In the genomic region with DNA sequence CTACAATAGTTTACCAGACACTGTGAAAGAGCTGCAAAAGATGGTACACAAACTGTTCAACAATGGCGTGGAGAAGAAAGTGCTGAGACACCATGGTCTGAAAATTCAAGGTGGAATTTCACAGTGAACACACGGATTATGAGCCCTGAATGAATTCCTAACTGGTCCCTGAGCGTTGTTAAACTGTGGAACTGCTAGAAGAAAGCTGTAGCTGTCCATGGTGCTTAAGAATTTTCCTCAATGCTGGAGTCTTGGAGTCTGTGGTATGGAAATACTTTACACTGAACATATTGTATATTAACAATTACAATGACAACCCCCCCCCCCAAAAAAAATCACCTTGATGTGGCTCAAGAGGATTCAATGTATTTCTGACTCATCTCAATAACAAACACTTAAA, we compare ENCODE assay signal across 15 cellular contexts.
DNase-seq lines count a peak whose midpoint lies in the region; ATAC-seq, FAIRE-seq and TF ChIP-seq lines count a peak whose summit lies in the region.
"Had no signal": no experiment of that assay in that cellular context is flagged by ENCODE, and none has a peak within 500 bp of the region (broad histone marks: within the 10 kb centered on the region; RNA-seq: fewer than 3 reads in every experiment).

No MANE protein-coding gene starts in this region.

- H3K79me2 ChIP-seq in neural progenitor cell (ENCODE audit: low read depth) = no peaks in the 10 kb centered on the region

- WGBS in gastroesophageal sphincter (ENCODE audit: low coverage in 1 of 2), 2 donors = 0 to 22% methylated on average over 3 of the region's 3 CpGs

- H3K9me3 ChIP-seq in neural progenitor cell (ENCODE audit: low read depth) (no peaks in the 10 kb centered on the region), gastroesophageal sphincter (no peaks in the 10 kb centered on the region)
- H3K9me3 ChIP-seq: Caco-2, mucosa of descending colon had no signal

- no peak for FAIRE-seq in H54 (lab: Jason Lieb, UNC)
- FAIRE-seq: frontal cortex had no signal

- H3K9me3 Mint-ChIP-seq in neural progenitor cell = no peaks in the 10 kb centered on the region
- no peaks in the 10 kb centered on the region for H3K9me3 Mint-ChIP-seq in activated naive CD8-positive, alpha-beta T cell treated with anti-CD3 and anti-CD28 coated beads, Interleukin-2, amount 50 U/mL, for 24 hours

- H3K9ac ChIP-seq in neural progenitor cell = no peak overlapping the region

- H3K4me1 ChIP-seq in neural progenitor cell (no peaks in the 10 kb centered on the region), gastroesophageal sphincter (no peaks in the 10 kb centered on the region)
- H3K4me1 ChIP-seq: Caco-2 had no signal

- TF ChIP-seq POLR2A in H54 (IDR thresholded peaks at IDR 0.05; ENCODE audit: low read depth, low read length) (no peak), gastroesophageal sphincter (IDR thresholded peaks at IDR 0.05) (no peak)

- no peak for TF ChIP-seq CTCF in epithelial cell of esophagus (IDR thresholded peaks at IDR 0.05; ENCODE audit: insufficient read depth, low read depth, low read length, missing control alignments)
- no peak for TF ChIP-seq CTCF in neural progenitor cell (IDR thresholded peaks at IDR 0.05)
- TF ChIP-seq CTCF in gastroesophageal sphincter (IDR thresholded peaks at IDR 0.05) = no peak

- no peak overlapping the region for H3K27ac Mint-ChIP-seq in neural progenitor cell
- no peak overlapping the region for H3K27ac Mint-ChIP-seq in activated naive CD8-positive, alpha-beta T cell treated with anti-CD3 and anti-CD28 coated beads, Interleukin-2, amount 50 U/mL, for 24 hours

- H3K4me2 ChIP-seq in neural progenitor cell = no peak overlapping the region

- H3K4me3 Mint-ChIP-seq in neural progenitor cell = no peak overlapping the region
- no peak overlapping the region for H3K4me3 Mint-ChIP-seq in activated naive CD8-positive, alpha-beta T cell treated with anti-CD3 and anti-CD28 coated beads, Interleukin-2, amount 50 U/mL, for 24 hours

- no peaks in the 10 kb centered on the region for H3F3A ChIP-seq in neural progenitor cell (ENCODE audit: low read depth)

- H3K27ac ChIP-seq in neural progenitor cell (no peak overlapping the region), gastroesophageal sphincter (no peak overlapping the region)

- DNase-seq in H54 (ENCODE audit: insufficient read length, low spot score) (peak; percentile 2), RPMI8226 (peak; percentile 15), epithelial cell of esophagus (ENCODE audit: low read depth) (peak; percentile 69), neural progenitor cell (ENCODE audit: low spot score) (peak; percentile 80), COLO668 (lab: John Stamatoyannopoulos, UW; ENCODE audit: unreplicated experiment) (no peak)
- no peak for DNase-seq in activated naive CD8-positive, alpha-beta T cell treated with anti-CD3 and anti-CD28 coated beads, Interleukin-2, amount 50 U/mL, for 24 hours
- DNase-seq: activated CD4-positive, alpha-beta T cell treated with anti-CD3 and anti-CD28 coated beads, Interleukin-2, amount 50 U/mL, for 4 hours; amygdala; NCI-H2081 treated with DMSO at 0.1 percent for 48 hours had no signal

- TF ChIP-seq EP300 in gastroesophageal sphincter (IDR thresholded peaks at IDR 0.05) = no peak

- H3K4me3 ChIP-seq in epithelial cell of esophagus (ENCODE audit: low read length) (no peak overlapping the region), neural progenitor cell (no peak overlapping the region), gastroesophageal sphincter (no peak overlapping the region)
- H3K4me3 ChIP-seq: mucosa of descending colon had no signal

- H3K36me3 Mint-ChIP-seq in neural progenitor cell = no peaks in the 10 kb centered on the region
- no peaks in the 10 kb centered on the region for H3K36me3 Mint-ChIP-seq in activated naive CD8-positive, alpha-beta T cell treated with anti-CD3 and anti-CD28 coated beads, Interleukin-2, amount 50 U/mL, for 24 hours (ENCODE audit: low read depth)

- H3K27me3 Mint-ChIP-seq in neural progenitor cell (ENCODE audit: insufficient read depth, low read depth) = no peaks in the 10 kb centered on the region
- peaks cover 3% of the 10 kb centered on the region for H3K27me3 Mint-ChIP-seq in activated naive CD8-positive, alpha-beta T cell treated with anti-CD3 and anti-CD28 coated beads, Interleukin-2, amount 50 U/mL, for 24 hours

- no peaks in the 10 kb centered on the region for H3K4me1 Mint-ChIP-seq in neural progenitor cell
- no peaks in the 10 kb centered on the region for H3K4me1 Mint-ChIP-seq in activated naive CD8-positive, alpha-beta T cell treated with anti-CD3 and anti-CD28 coated beads, Interleukin-2, amount 50 U/mL, for 24 hours

- peaks cover 3% of the 10 kb centered on the region for H4K20me1 ChIP-seq in neural progenitor cell (ENCODE audit: low read depth)

- ATAC-seq in activated naive CD8-positive, alpha-beta T cell treated with anti-CD3 and anti-CD28 coated beads, Interleukin-2, amount 50 U/mL, for 24 hours = no peak
- ATAC-seq in gastroesophageal sphincter (no peak), HG02759 (IDR thresholded peaks at IDR 0.05; ENCODE audit: unreplicated experiment) (no peak)
- ATAC-seq: mucosa of descending colon, Right ventricle myocardium inferior had no signal

- no peaks in the 10 kb centered on the region for H3K36me3 ChIP-seq in neural progenitor cell
- no peaks in the 10 kb centered on the region for H3K36me3 ChIP-seq in gastroesophageal sphincter

- H2AFZ ChIP-seq in neural progenitor cell (replicated peaks) = no peak overlapping the region

- H3K27me3 ChIP-seq in neural progenitor cell (no peaks in the 10 kb centered on the region), gastroesophageal sphincter (no peaks in the 10 kb centered on the region)

Comparison
In these comparisons a context has a peak if more than half of its experiments do, and no peak if none do; other contexts are left out.
1. DNase-seq: peak in H54 (single experiment), RPMI8226 (single experiment), epithelial cell of esophagus (single experiment) and neural progenitor cell (single experiment); none in COLO668 (single experiment) and activated naive CD8-positive, alpha-beta T cell treated with anti-CD3 and anti-CD28 coated beads, Interleukin-2, amount 50 U/mL, for 24 hours (single experiment).